Comparison of ENCODE assay signal across 16 cellular contexts in genomic region chrX:39073131-39073530, GRCh38.
A peak's percentile ranks its signal among the peaks of the same experiment; 100 is the strongest.
DNase-seq lines count a peak whose midpoint lies in the region; ATAC-seq, FAIRE-seq and TF ChIP-seq lines count a peak whose summit lies in the region.
"Had no signal": no experiment of that assay in that cellular context is flagged by ENCODE, and none has a peak within 500 bp of the region (broad histone marks: within the 10 kb centered on the region; RNA-seq: fewer than 3 reads in every experiment).

No MANE protein-coding gene starts in this region.

- dilution Hi-C loops in keratinocyte (cut with MboI; ENCODE audit: extremely low pct_ligation_motif_present, low sequenced_read_pairs), result no loop called here

- no peaks in the 10 kb centered on the region for H3F3A ChIP-seq in PC-3 (ENCODE audit: low read length, unreplicated experiment)

- H3K79me2 ChIP-seq in PC-3 (ENCODE audit: low read length), result no peaks in the 10 kb centered on the region
- no peaks in the 10 kb centered on the region for H3K79me2 ChIP-seq in keratinocyte (ENCODE audit: control insufficient read depth, insufficient read depth, low read length)

- no peaks in the 10 kb centered on the region for H3K9me3 Mint-ChIP-seq in Caco-2 (ENCODE audit: unreplicated experiment)

- H2AFZ ChIP-seq in PC-3 (ENCODE audit: low read length) (no peak overlapping the region), keratinocyte (ENCODE audit: control insufficient read depth, low read length) (no peak overlapping the region)
- H2AFZ ChIP-seq: GM23248 had no signal

- H3K36me3 ChIP-seq in Caco-2 (ENCODE audit: control insufficient read depth, insufficient read depth, low read length) (no peaks in the 10 kb centered on the region), PC-3 (ENCODE audit: low read depth, low read length) (no peaks in the 10 kb centered on the region), keratinocyte (ENCODE audit: control insufficient read depth in 2 of 2, extremely low read depth in 1 of 2, insufficient read depth in 2 of 2, low read length in 2 of 2) (no peaks in the 10 kb centered on the region)
- H3K36me3 ChIP-seq: BLaER1 treated with 17β-estradiol and CSF1 and Interleukin-3, amounts not matched to agents 10 nM and 100 nM had no signal

- H3K27me3 ChIP-seq in Caco-2 (replicated peaks; ENCODE audit: control insufficient read depth, insufficient read depth, low read length), result no peaks in the 10 kb centered on the region
- no peaks in the 10 kb centered on the region for H3K27me3 ChIP-seq in PC-3 (ENCODE audit: low read length)
- no peaks in the 10 kb centered on the region for H3K27me3 ChIP-seq in keratinocyte (ENCODE audit: control insufficient read depth, extremely low read depth, insufficient read depth, low read length)
- H3K27me3 ChIP-seq: BLaER1 treated with 17β-estradiol and CSF1 and Interleukin-3, amounts not matched to agents 10 nM and 100 nM had no signal

- H3K4me1 Mint-ChIP-seq in Caco-2 (ENCODE audit: low read depth, unreplicated experiment), result peaks cover 7% of the 10 kb centered on the region

- no peak for ATAC-seq in PC-3
- ATAC-seq: GM12878, HCT116 had no signal

- no peaks in the 10 kb centered on the region for H3K4me1 ChIP-seq in Caco-2
- peaks cover 12% of the 10 kb centered on the region; the same call in 1 of the 2 replicates for H3K4me1 ChIP-seq in PC-3 (ENCODE audit: insufficient read depth, low read length)
- peaks cover 9% of the 10 kb centered on the region for H3K4me1 ChIP-seq in keratinocyte (ENCODE audit: control insufficient read depth, extremely low read depth, insufficient read depth, low read length)
- H3K4me1 ChIP-seq: BLaER1 treated with 17β-estradiol and CSF1 and Interleukin-3, amounts not matched to agents 10 nM and 100 nM had no signal

- H3K27me3 Mint-ChIP-seq in Caco-2 (ENCODE audit: insufficient read depth, unreplicated experiment), result no peaks in the 10 kb centered on the region

- H3K9ac ChIP-seq in PC-3 (ENCODE audit: low read length) (no peak overlapping the region), keratinocyte (ENCODE audit: control insufficient read depth, extremely low read depth, insufficient read depth, low read length) (no peak overlapping the region)
- H3K9ac ChIP-seq: BLaER1 treated with 17β-estradiol and CSF1 and Interleukin-3, amounts not matched to agents 10 nM and 100 nM; GM23248 had no signal

- H3K4me3 Mint-ChIP-seq in Caco-2 (ENCODE audit: unreplicated experiment), result no peak overlapping the region
- H3K4me3 Mint-ChIP-seq: CD4-positive, CD25-positive, alpha-beta regulatory T cell had no signal

- no peaks in the 10 kb centered on the region for H3K9me1 ChIP-seq in keratinocyte (ENCODE audit: control insufficient read depth, extremely low read depth, insufficient read depth, low read length)

- H4K20me1 ChIP-seq in PC-3 (ENCODE audit: low read length), result no peaks in the 10 kb centered on the region
- no peaks in the 10 kb centered on the region for H4K20me1 ChIP-seq in keratinocyte (ENCODE audit: control insufficient read depth, extremely low read depth, insufficient read depth, low read length)
- H4K20me1 ChIP-seq: BLaER1 treated with 17β-estradiol and CSF1 and Interleukin-3, amounts not matched to agents 10 nM and 100 nM had no signal

- DNase-seq in Caco-2 (peak; percentile 11 to 58), PC-3 (peak; percentile 79), epithelial cell of esophagus (ENCODE audit: low read depth) (peak; percentile 68), keratinocyte (ENCODE audit: low read depth, low spot score) (peak; percentile 78), HPDE6-E6E7 (ENCODE audit: extremely low spot score) (no peak), SKM-1 treated with dmso at 0.1 percent for 144 hours (lab: John Stamatoyannopoulos, UW; ENCODE audit: unreplicated experiment) (no peak), hippocampal formation (lab: John Stamatoyannopoulos, UW) (no peak)
- DNase-seq: ACHN; Calu3; CD4-positive, CD25-positive, alpha-beta regulatory T cell; DMS 273 treated with DMSO at 0.1 percent for 48 hours; GM23248 had no signal

- POLR2A ChIA-PET in Caco-2 (lab: Charles Lee) (no interaction called here), PC-3 (lab: Charles Lee; ENCODE audit: unreplicated experiment) (no interaction called here)

- CTCF ChIA-PET in Caco-2 (lab: Charles Lee) (no interaction called here), PC-3 (lab: Charles Lee) (no interaction called here)

- H3K9me3 ChIP-seq in Caco-2, result no peaks in the 10 kb centered on the region
- no peaks in the 10 kb centered on the region for H3K9me3 ChIP-seq in PC-3 (ENCODE audit: low read length)
- no peaks in the 10 kb centered on the region for H3K9me3 ChIP-seq in keratinocyte (ENCODE audit: control insufficient read depth, low read depth, low read length)

- H3K4me2 ChIP-seq in PC-3 (ENCODE audit: low read length) (peak overlapping the region; percentile 17; the same call in 1 of the 2 replicates), keratinocyte (ENCODE audit: control insufficient read depth, extremely low read depth, insufficient read depth, low read depth, low read length) (no peak overlapping the region)
- H3K4me2 ChIP-seq: BLaER1 treated with 17β-estradiol and CSF1 and Interleukin-3, amounts not matched to agents 10 nM and 100 nM had no signal

- intact Hi-C loops in Caco-2 (cut with micrococcal nuclease; ENCODE audit: unreplicated experiment) (no loop called here), PC-3 (cut with micrococcal nuclease) (no loop called here)

- FAIRE-seq in keratinocyte (lab: Jason Lieb, UNC), result peak; percentile 61
- FAIRE-seq: GM12878, H54 had no signal

- TF ChIP-seq CTCF in Caco-2 (IDR thresholded peaks at IDR 0.05; ENCODE audit: insufficient read depth in 1 of 2, low read depth in 1 of 2, low read length in 1 of 2, severe bottlenecking in 1 of 2, unreplicated experiment in 1 of 2), result no peak
- no peak for TF ChIP-seq CTCF in PC-3 (conservative IDR thresholded peaks at IDR 0.05; ENCODE audit: low read depth, low read length)
- TF ChIP-seq CTCF in epithelial cell of esophagus (IDR thresholded peaks at IDR 0.05; ENCODE audit: insufficient read depth, low read depth, low read length, missing control alignments), result no peak
- no peak for TF ChIP-seq CTCF in keratinocyte (optimal IDR thresholded peaks at IDR 0.05 in 1 of 3, IDR thresholded peaks at IDR 0.05 in 1 of 3, conservative IDR thresholded peaks at IDR 0.05 in 1 of 3; ENCODE audit: extremely low read depth in 1 of 3, insufficient read depth in 2 of 3, low read length in 3 of 3)

- H3K36me3 Mint-ChIP-seq in Caco-2 (ENCODE audit: insufficient read depth, unreplicated experiment), result no peaks in the 10 kb centered on the region
- H3K36me3 Mint-ChIP-seq: CD4-positive, CD25-positive, alpha-beta regulatory T cell had no signal

- BruUV-seq in Caco-2 (replicated peaks; lab: Mats Ljungman, UMichigan) (no TSS peak), PC-3 (replicated peaks; lab: Mats Ljungman, UMichigan) (no TSS peak)

- H3K27ac ChIP-seq in PC-3 (ENCODE audit: low read length), result no peak overlapping the region
- no peak overlapping the region for H3K27ac ChIP-seq in keratinocyte (ENCODE audit: control insufficient read depth, insufficient read depth, low read length)
- H3K27ac ChIP-seq: BLaER1 treated with 17β-estradiol and CSF1 and Interleukin-3, amounts not matched to agents 10 nM and 100 nM; GM23248 had no signal

- H3K27ac Mint-ChIP-seq in Caco-2 (ENCODE audit: unreplicated experiment), result no peak overlapping the region
- H3K27ac Mint-ChIP-seq: CD4-positive, CD25-positive, alpha-beta regulatory T cell had no signal

- H3K9me2 ChIP-seq in PC-3 (replicated peaks; ENCODE audit: low read length), result no peaks in the 10 kb centered on the region

- no peak overlapping the region for H3K4me3 ChIP-seq in Caco-2 (ENCODE audit: low read depth, low read length)
- H3K4me3 ChIP-seq in PC-3 (ENCODE audit: low read length), result no peak overlapping the region
- no peak overlapping the region for H3K4me3 ChIP-seq in epithelial cell of esophagus (ENCODE audit: low read length)
- H3K4me3 ChIP-seq in keratinocyte (ENCODE audit: control insufficient read depth in 2 of 3, extremely low read depth in 1 of 3, insufficient read depth in 2 of 3, low read depth in 1 of 3, low read length in 3 of 3), result no peak overlapping the region
- H3K4me3 ChIP-seq: BLaER1 treated with 17β-estradiol and CSF1 and Interleukin-3, amounts not matched to agents 10 nM and 100 nM; GM12878; GM23248 had no signal

Comparison
In these comparisons a context has a peak if more than half of its experiments do, and no peak if none do; other contexts are left out.
1. DNase-seq: peak in Caco-2 (2 of 2), PC-3 (single experiment), epithelial cell of esophagus (single experiment) and keratinocyte (single experiment); none in HPDE6-E6E7 (single experiment), SKM-1 treated with dmso at 0.1 percent for 144 hours (single experiment) and hippocampal formation (0 of 2).